In the genomic region with DNA sequence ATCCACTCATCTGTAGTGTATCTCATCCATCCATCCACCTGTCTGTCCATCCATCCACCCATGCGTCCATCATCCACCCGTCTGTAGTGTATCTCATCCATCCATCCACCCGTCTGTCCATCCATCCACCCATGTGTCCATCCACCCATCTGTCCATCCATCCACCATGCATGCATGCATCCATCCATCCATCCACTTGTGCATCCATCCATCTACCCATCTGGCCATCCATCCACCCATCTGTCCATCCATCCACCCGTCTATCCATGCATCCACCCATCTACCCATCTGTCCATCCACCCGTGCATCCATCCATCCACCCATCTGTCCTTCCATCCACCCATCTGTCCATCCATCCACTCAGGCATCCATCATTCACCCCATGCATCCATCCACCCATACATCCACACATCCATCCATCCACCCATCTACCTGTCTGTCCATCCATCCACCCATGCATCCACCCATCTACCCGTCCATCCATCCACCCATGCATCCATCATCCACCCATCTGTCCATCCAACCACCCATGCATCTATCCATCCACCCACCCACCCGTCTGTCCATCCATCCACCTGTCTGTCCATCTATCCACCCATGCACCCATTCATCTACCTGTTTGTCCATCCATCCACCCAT, we compare ENCODE assay signal across 1 cellular context.
TF ChIP-seq lines count a peak whose summit lies in the region.

No MANE protein-coding gene starts in this region.

TF ChIP-seq in HEK293, 187 proteins besides CTCF, POLR2A, EP300 and RAD21 (continued from another document):
- 0 out of 2 replicates have a peak, but pooled peaks have one; percentile 14 for TF ChIP-seq HIC1 (tag by site-specific recombination; IDR thresholded peaks at IDR 0.05)
- peak; percentile 42; the same call in 1 of the 2 replicates for TF ChIP-seq EGR2 (tag by site-specific recombination; IDR thresholded peaks at IDR 0.05; ENCODE audit: low read depth)
- no peak for TF ChIP-seq ZNF175 (tag by site-specific recombination; IDR thresholded peaks at IDR 0.05)
- no peak for TF ChIP-seq INSM2 (tag by site-specific recombination; IDR thresholded peaks at IDR 0.05)
- TF ChIP-seq ZNF366 (tag by site-specific recombination; conservative IDR thresholded peaks at IDR 0.05): peak; percentile 99
- no peak for TF ChIP-seq ZNF530 (tag by site-specific recombination; IDR thresholded peaks at IDR 0.05; ENCODE audit: low read depth)
- no peak for TF ChIP-seq ZNF19 (tag by site-specific recombination; IDR thresholded peaks at IDR 0.05; ENCODE audit: low read depth)
- TF ChIP-seq MEIS1 (CRISPR knock-in tag; IDR thresholded peaks at IDR 0.05; ENCODE audit: borderline replicate concordance): no peak
- TF ChIP-seq ZNF184 (tag by site-specific recombination; IDR thresholded peaks at IDR 0.05): no peak
- peak; percentile 95 for TF ChIP-seq ZBTB17 (tag by site-specific recombination; IDR thresholded peaks at IDR 0.05)
- peak; percentile 37; the same call in 1 of the 2 replicates for TF ChIP-seq ZNF658 (tag by site-specific recombination; IDR thresholded peaks at IDR 0.05)
- no peak for TF ChIP-seq ZNF558 (tag by site-specific recombination; IDR thresholded peaks at IDR 0.05)
TF ChIP-seq in HEK293: peak in this region for 6.
